In genomic region chr2:228408529-228409227, GRCh38 we compare ENCODE assay signal across 8 cellular contexts.
"Had no signal": no experiment of that assay in that cellular context is flagged by ENCODE, and none has a peak within 500 bp of the region (broad histone marks: within the 10 kb centered on the region; RNA-seq: fewer than 3 reads in every experiment).

No MANE protein-coding gene starts in this region.

- ATAC-seq: GM23338, HepG2 had no signal

- H3K4me3 ChIP-seq: GM23338 had no signal

- FAIRE-seq: H1, H54, HepG2 had no signal

- H2AFZ ChIP-seq: GM23338 had no signal

- DNase-seq: H9, HCEC 1CT, KBM-7 had no signal

- H3K4me2 ChIP-seq: GM23338 had no signal

- H3K27ac ChIP-seq: HL-60 had no signal
